ENCODE assay signal across 28 cellular contexts in the genomic region with DNA sequence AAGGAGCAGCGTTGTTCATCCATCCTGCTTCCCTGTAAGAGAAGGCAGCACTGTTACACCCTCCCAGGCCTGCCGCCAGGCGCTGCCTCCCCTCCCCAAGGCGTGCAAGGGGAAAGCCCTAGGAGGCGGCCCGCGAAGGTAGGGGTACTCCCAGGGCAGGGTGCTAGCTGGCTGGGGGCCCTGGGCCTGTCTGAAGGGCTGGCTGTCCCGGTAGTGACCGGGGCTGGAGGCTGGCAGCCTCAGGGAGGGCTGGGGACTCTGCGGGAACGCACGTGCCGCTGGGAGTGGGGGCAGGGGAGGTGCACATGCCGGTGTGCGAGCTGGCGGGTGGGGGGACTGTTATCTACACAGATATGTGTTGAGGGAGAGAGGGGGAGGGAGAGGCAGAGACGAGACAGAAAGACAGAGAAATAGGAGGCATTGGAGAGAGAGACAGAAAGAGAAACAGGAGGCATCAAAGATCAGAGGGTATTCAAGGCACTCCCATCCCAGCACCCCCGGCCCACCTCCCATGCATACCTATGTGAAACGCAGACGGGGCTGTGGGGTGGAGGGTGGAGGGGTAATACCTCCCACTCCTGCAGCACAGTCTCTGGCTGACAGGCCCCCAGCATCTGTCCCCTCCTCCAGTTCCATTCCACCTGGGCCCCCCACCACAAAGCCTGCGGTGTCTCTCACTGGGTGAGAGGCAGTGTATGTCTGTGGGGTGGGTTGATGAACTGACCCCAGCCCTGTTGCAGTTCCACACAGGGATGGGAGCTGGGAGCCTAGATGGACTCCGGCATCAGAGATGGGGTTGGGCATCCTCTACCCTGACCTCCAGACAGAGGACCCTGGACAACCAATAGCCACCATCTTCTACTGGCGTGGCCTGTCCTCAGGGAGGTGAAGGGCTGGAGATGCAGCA. TPM values are rescaled to one million over a fixed set of nuclear protein-coding genes. Genes with fewer than 3 reads are reported as not detected.
A peak's percentile ranks its signal among the peaks of the same experiment; 100 is the strongest.
DNase-seq lines count a peak whose midpoint lies in the region; ATAC-seq and TF ChIP-seq lines count a peak whose summit lies in the region.
"Had no signal": no experiment of that assay in that cellular context is flagged by ENCODE, and none has a peak within 500 bp of the region (broad histone marks: within the 10 kb centered on the region; RNA-seq: fewer than 3 reads in every experiment).

No MANE protein-coding gene starts in this region.

- no peak overlapping the region for H2BK15ac ChIP-seq in IMR-90 (ENCODE audit: low read depth, low read length)

- WGBS in IMR-90 (ENCODE audit: extremely low coverage in 2 of 2, insufficient read length in 1 of 2), 2 experiments, result 19% methylated on average over 5 of the region's 23 CpGs; no CpG with 5 or more reads in 1 of the 2 experiments

- no peak for TF ChIP-seq RAD21 in IMR-90 (IDR thresholded peaks at IDR 0.05; ENCODE audit: low read length)

- no peak overlapping the region for H3K14ac ChIP-seq in IMR-90 (replicated peaks; ENCODE audit: low read depth, low read length)

- no peak overlapping the region for H3K23ac ChIP-seq in IMR-90 (ENCODE audit: low read depth, low read length)

- H3K4me3 ChIP-seq in IMR-90 (ENCODE audit: insufficient read depth, low read depth, low read length) (no peak overlapping the region), breast epithelium (no peak overlapping the region), uterus (no peak overlapping the region)
- H3K4me3 ChIP-seq: GM23248, mucosa of descending colon, psoas muscle, tibial artery had no signal

- H3K27ac ChIP-seq in IMR-90 (ENCODE audit: insufficient read depth, low read length), result no peak overlapping the region
- peak overlapping the region; percentile 31 for H3K27ac ChIP-seq in angular gyrus (ENCODE audit: low read depth, low read length)
- peak overlapping the region; percentile 9 for H3K27ac ChIP-seq in substantia nigra (ENCODE audit: low read depth, low read length, poor library complexity, severe bottlenecking)
- no peak overlapping the region for H3K27ac ChIP-seq in breast epithelium
- H3K27ac ChIP-seq in uterus, result no peak overlapping the region
- H3K27ac ChIP-seq: brain microvascular endothelial cell, foreskin keratinocyte, GM23248, psoas muscle, tibial artery had no signal

- H3K9me3 ChIP-seq in IMR-90 (ENCODE audit: control insufficient read depth, insufficient read depth, low read length) (no peaks in the 10 kb centered on the region), breast epithelium (no peaks in the 10 kb centered on the region), uterus (no peaks in the 10 kb centered on the region)
- H3K9me3 ChIP-seq: mucosa of descending colon, psoas muscle, tibial artery had no signal

- CTCF ChIA-PET in IMR-90 (lab: Yijun Ruan, JAX), result no interaction called here

- POLR2A ChIA-PET in IMR-90 (lab: Charles Lee; ENCODE audit: unreplicated experiment), result no interaction called here

- no peak overlapping the region for H4K91ac ChIP-seq in IMR-90 (ENCODE audit: insufficient read depth, low read depth, low read length)

- H3K4me2 ChIP-seq in IMR-90 (ENCODE audit: low read depth, low read length), result no peak overlapping the region

- ATAC-seq in IMR-90 (ENCODE audit: low read depth), result no peak
- ATAC-seq: activated CD4-positive, alpha-beta T cell treated with anti-CD3 and anti-CD28 coated beads for 36 hours; activated naive CD8-positive, alpha-beta T cell treated with anti-CD3 and anti-CD28 coated beads, Interleukin-2, amount 50 U/mL, for 24 hours; foreskin keratinocyte; HepG2; mucosa of descending colon; psoas muscle; stimulated activated naive CD8-positive, alpha-beta T cell treated with anti-CD3 and anti-CD28 coated beads, Interleukin-15, Interleukin-2, amounts not matched to agents 100 U/mL and 50 U/mL, for 24 hours had no signal

- H3K9me1 ChIP-seq in IMR-90 (ENCODE audit: insufficient read depth, low read length), result 0 out of 2 replicates have a peak, but pooled peaks cover 3% of the 10 kb centered on the region

- H3K36me3 ChIP-seq in IMR-90 (ENCODE audit: control insufficient read depth, insufficient read depth, low read length) (no peaks in the 10 kb centered on the region), breast epithelium (no peaks in the 10 kb centered on the region), uterus (no peaks in the 10 kb centered on the region)
- H3K36me3 ChIP-seq: brain microvascular endothelial cell, tibial artery had no signal

- no TSS peak for BruUV-seq in IMR-90 (replicated peaks; lab: Mats Ljungman, UMichigan)

- no peak for TF ChIP-seq CTCF in IMR-90 (conservative IDR thresholded peaks at IDR 0.05; ENCODE audit: low read depth, low read length)
- TF ChIP-seq CTCF in breast epithelium (IDR thresholded peaks at IDR 0.05), result no peak
- TF ChIP-seq CTCF in uterus (IDR thresholded peaks at IDR 0.05), result no peak

- no peak overlapping the region for H2BK120ac ChIP-seq in IMR-90 (ENCODE audit: low read depth, low read length)

- no peak overlapping the region for H4K5ac ChIP-seq in IMR-90 (ENCODE audit: low read depth, low read length)

- no peak overlapping the region for H3K4ac ChIP-seq in IMR-90 (ENCODE audit: low read depth, low read length)

- H3K27me3 ChIP-seq in IMR-90 (ENCODE audit: control insufficient read depth, insufficient read depth, low read length) (peaks cover 77% of the 10 kb centered on the region), breast epithelium (no peaks in the 10 kb centered on the region), uterus (no peaks in the 10 kb centered on the region)

- no peak overlapping the region for H3K18ac ChIP-seq in IMR-90 (ENCODE audit: low read depth, low read length)

- H4K20me1 ChIP-seq in IMR-90 (ENCODE audit: insufficient read depth, low read length), result no peaks in the 10 kb centered on the region; the same call in 1 of the 2 replicates

- no peak overlapping the region for H4K8ac ChIP-seq in IMR-90 (ENCODE audit: low read depth in 2 of 2, low read length in 2 of 2)

- H3K9ac ChIP-seq in IMR-90 (ENCODE audit: low read depth, low read length), result no peak overlapping the region
- H3K9ac ChIP-seq: GM23248 had no signal

- no peaks in the 10 kb centered on the region for H3K79me1 ChIP-seq in IMR-90 (ENCODE audit: low read depth in 1 of 2, low read length in 2 of 2)

- H3K4me1 ChIP-seq in IMR-90 (ENCODE audit: control insufficient read depth, insufficient read depth, low read length) (no peaks in the 10 kb centered on the region; the same call in 1 of the 2 replicates), breast epithelium (peaks cover 2 to 17% of the 10 kb centered on the region in 2 donors), uterus (no peaks in the 10 kb centered on the region)
- H3K4me1 ChIP-seq: psoas muscle had no signal

- intact Hi-C loops in IMR-90 (cut with micrococcal nuclease), result no loop called here
- intact Hi-C loops in breast epithelium (cut with DNase I; ENCODE audit: low total_unique reads), result no loop called here
- intact Hi-C loops in uterus (cut with DNase I; ENCODE audit: low total_unique reads), result no loop called here

- in situ Hi-C loops in IMR-90 (cut with MboI; ENCODE audit: low sequenced_read_pairs), result no loop called here

- no peak overlapping the region for H2AK5ac ChIP-seq in IMR-90 (ENCODE audit: low read depth, low read length)

- H2BK5ac ChIP-seq in IMR-90 (ENCODE audit: low read depth, low read length, poor library complexity, severe bottlenecking), result no peak overlapping the region

- H2AFZ ChIP-seq in IMR-90 (replicated peaks; ENCODE audit: low read length, poor library complexity), result no peak overlapping the region
- H2AFZ ChIP-seq: GM23248 had no signal

- dilution Hi-C loops in IMR-90 (cut with HindIII; ENCODE audit: low sequenced_read_pairs, unreplicated experiment), result no loop called here

- no peak for DNase-seq in IMR-90
- peak; percentile 53 for DNase-seq in iPS-NIHi11 (ENCODE audit: low spot score)
- peak in 2 of 49 donors; percentile 8 to 28 for DNase-seq in substantia nigra (lab: John Stamatoyannopoulos, UW)
- no peak for DNase-seq in NOMO-1 treated with DMSO at 0.1 percent for 48 hours (lab: John Stamatoyannopoulos, UW; ENCODE audit: unreplicated experiment)
- no peak for DNase-seq in breast epithelium (ENCODE audit: low spot score in 2 of 2)
- no peak for DNase-seq in uterus
- DNase-seq: activated CD4-positive, alpha-beta T cell treated with anti-CD3 and anti-CD28 coated beads for 36 hours; activated CD8-positive, alpha-beta memory T cell treated with anti-CD3 and anti-CD28 coated beads for 24 hours; activated gamma-delta T cell treated with Interleukin-2 at 50 U/mL for 16 hours; activated naive CD8-positive, alpha-beta T cell treated with anti-CD3 and anti-CD28 coated beads, Interleukin-2, amount 50 U/mL, for 24 hours; activated T-cell treated with anti-CD3 and anti-CD28 coated beads, Interleukin-2, amount 50 U/mL, for 24 hours; brain microvascular endothelial cell; CD4-positive, alpha-beta memory T cell; effector memory CD4-positive, alpha-beta T cell; foreskin keratinocyte; hippocampal formation; mucosa of descending colon; NCI-H1105 treated with DMSO at 0.1 percent for 48 hours; NCI-H2029 treated with DMSO at 0.1 percent for 48 hours; NCI-H446 treated with DMSO at 0.1 percent for 48 hours; psoas muscle; SHP77 treated with DMSO at 0.1 percent for 48 hours; stimulated activated CD4-positive, alpha-beta T cell treated with anti-CD3 and anti-CD28 coated beads, Interleukin-15, amount 100 ng/mL, for 24 hours; stimulated activated naive CD8-positive, alpha-beta T cell treated with anti-CD3 and anti-CD28 coated beads, Interleukin-15, Interleukin-2, amounts not matched to agents 100 U/mL and 50 U/mL, for 24 hours; tibial artery had no signal

- no peak overlapping the region for H2AK9ac ChIP-seq in IMR-90 (replicated peaks; ENCODE audit: low read depth, low read length, poor library complexity)

- H2BK20ac ChIP-seq in IMR-90 (ENCODE audit: low read depth, low read length), result no peak overlapping the region

- TF ChIP-seq POLR2A in IMR-90 (IDR thresholded peaks at IDR 0.05; ENCODE audit: low read depth, low read length) (no peak), breast epithelium (IDR thresholded peaks at IDR 0.05) (no peak), uterus (IDR thresholded peaks at IDR 0.05) (no peak)

- no peak overlapping the region for H3K56ac ChIP-seq in IMR-90 (ENCODE audit: extremely low read depth, insufficient read depth, low read length)

TF ChIP-seq in IMR-90, 13 proteins besides CTCF, POLR2A, EP300 and RAD21 (continues in another document):
- TF ChIP-seq, protein P1, sequence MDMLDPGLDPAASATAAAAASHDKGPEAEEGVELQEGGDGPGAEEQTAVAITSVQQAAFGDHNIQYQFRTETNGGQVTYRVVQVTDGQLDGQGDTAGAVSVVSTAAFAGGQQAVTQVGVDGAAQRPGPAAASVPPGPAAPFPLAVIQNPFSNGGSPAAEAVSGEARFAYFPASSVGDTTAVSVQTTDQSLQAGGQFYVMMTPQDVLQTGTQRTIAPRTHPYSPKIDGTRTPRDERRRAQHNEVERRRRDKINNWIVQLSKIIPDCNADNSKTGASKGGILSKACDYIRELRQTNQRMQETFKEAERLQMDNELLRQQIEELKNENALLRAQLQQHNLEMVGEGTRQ (IDR thresholded peaks at IDR 0.05; ENCODE audit: low read depth, low read length), result no peak

RNA-seq across cellular contexts. Expression of a gene that starts 49.9 kb away (rescaled TPM):
- total RNA-seq in IMR-90 (2012; rRNA removed) (under 0.01 TPM in 1 of 2 replicates, not detected in the other), breast epithelium (1 to 10 TPM in 2 of 3 donors, under 1 TPM in 1; 0.32 to 7.2 (median 6.0) TPM), uterus (1 to 10 TPM in 1 of 4 donors, under 1 TPM in 1, not detected in 2; 0.18 to 6.9 TPM)
- polyA plus RNA-seq in IMR-90 (2012; rRNA removed), result 0.10 and 0.20 TPM in 2 replicates
- 0.05 and 0.08 TPM in 2 replicates for polyA plus RNA-seq in IMR-90 (2012; cell fraction: cytosol; rRNA removed)
- 0.21 and 0.33 TPM in 2 replicates for polyA plus RNA-seq in IMR-90 (2012; cell fraction: nucleus; rRNA removed; ENCODE audit: low replicate concordance)
- polyA plus RNA-seq: CD4-positive, alpha-beta memory T cell had no signal

Comparison
In these comparisons a context has a peak if more than half of its experiments do, and no peak if none do; other contexts are left out.
1. H3K27ac ChIP-seq: peak in angular gyrus (single experiment) and substantia nigra (single experiment); none in IMR-90 (single experiment), breast epithelium (0 of 2) and uterus (0 of 2).